8 cellular contexts compared by ENCODE assay signal in the genomic region with DNA sequence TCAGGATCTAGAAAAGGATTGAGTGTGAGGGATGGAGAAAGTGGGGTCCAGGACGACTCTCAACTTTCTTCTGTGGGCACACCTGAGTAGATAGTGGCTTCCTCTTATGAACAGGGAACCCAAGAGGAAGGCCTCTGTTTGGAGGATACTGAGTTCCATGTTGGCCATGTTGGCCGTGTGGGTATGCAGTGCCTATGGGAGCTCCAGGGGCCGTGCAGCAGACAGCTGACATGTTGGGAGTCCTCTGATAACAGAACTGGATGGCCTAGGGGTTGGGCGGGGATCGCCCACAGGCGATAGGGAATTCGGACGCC. TPM values are rescaled to one million over a fixed set of nuclear protein-coding genes. Genes with fewer than 3 reads are reported as not detected.
DNase-seq lines count a peak whose midpoint lies in the region; ATAC-seq and TF ChIP-seq lines count a peak whose summit lies in the region.

No MANE protein-coding gene starts in this region.

- H3K9me3 Mint-ChIP-seq in Calu3 (ENCODE audit: low read depth, unreplicated experiment) (no peaks in the 10 kb centered on the region), type B pancreatic cell (no peaks in the 10 kb centered on the region)

- peak overlapping the region; percentile 63 to 78 (median 73) for H3K4me3 ChIP-seq in right lobe of liver

- CTCF ChIA-PET in Calu3 (lab: Charles Lee): interaction anchor here (0.6 kb wide), 1 partner anchor 10 kb away, joined by 10 read pairs; no protein-coding TSS in a partner anchor

- peaks cover 0 to 14% (median 6%) of the 10 kb centered on the region in 4 donors for H3K36me3 ChIP-seq in right lobe of liver

- no peaks in the 10 kb centered on the region for H3K27me3 ChIP-seq in right lobe of liver

- DNase-seq in Calu3 (no peak), right lobe of liver (no peak), type B pancreatic cell (ENCODE audit: extremely low spot score, unreplicated experiment) (no peak), glomerular visceral epithelial cell (ENCODE audit: extremely low spot score) (no peak), SKM-1 (lab: John Stamatoyannopoulos, UW; ENCODE audit: unreplicated experiment) (no peak)

- H3K27ac Mint-ChIP-seq in Calu3 (ENCODE audit: unreplicated experiment) (peak overlapping the region; percentile 28), type B pancreatic cell (peak overlapping the region; percentile 94)

- no peaks in the 10 kb centered on the region for H3K9me3 ChIP-seq in right lobe of liver

- no peaks in the 10 kb centered on the region for H3K27me3 Mint-ChIP-seq in Calu3 (ENCODE audit: unreplicated experiment)
- no peaks in the 10 kb centered on the region for H3K27me3 Mint-ChIP-seq in type B pancreatic cell

- H3K27ac ChIP-seq in adipose tissue (ENCODE audit: low read depth, low read length) (peak overlapping the region; percentile 85), right lobe of liver (peak overlapping the region; percentile 82 to 90 (median 82))

- H3K36me3 Mint-ChIP-seq in Calu3 (ENCODE audit: insufficient read depth, unreplicated experiment) (peaks cover 57% of the 10 kb centered on the region), type B pancreatic cell (peaks cover 12% of the 10 kb centered on the region)

- BruUV-seq in Calu3 (replicated peaks; lab: Mats Ljungman, UMichigan): TSS peak; percentile 88

- no peak for TF ChIP-seq CTCF in Calu3 (IDR thresholded peaks at IDR 0.05; ENCODE audit: unreplicated experiment)
- TF ChIP-seq CTCF in right lobe of liver (IDR thresholded peaks at IDR 0.05): no peak
- TF ChIP-seq CTCF in type B pancreatic cell (conservative IDR thresholded peaks at IDR 0.05): no peak

- H3K4me1 ChIP-seq in right lobe of liver: peaks cover 0 to 17% (median 4%) of the 10 kb centered on the region in 4 donors

- peaks cover 9% of the 10 kb centered on the region for H3K4me1 Mint-ChIP-seq in Calu3 (ENCODE audit: low read depth, unreplicated experiment)
- H3K4me1 Mint-ChIP-seq in type B pancreatic cell (ENCODE audit: unreplicated experiment): peaks cover 23% of the 10 kb centered on the region

- H3K4me3 Mint-ChIP-seq in Calu3 (ENCODE audit: low read depth, unreplicated experiment) (peak overlapping the region; percentile 78), type B pancreatic cell (peak overlapping the region; percentile 93)

- ATAC-seq in HG02884 (IDR thresholded peaks at IDR 0.05; ENCODE audit: unreplicated experiment): peak; percentile 7
- ATAC-seq in right lobe of liver: no peak
- no peak for ATAC-seq in HG03280 (IDR thresholded peaks at IDR 0.05; ENCODE audit: unreplicated experiment)

- WGBS in adipose tissue, 3 donors: 12 to 18% (median 17%) methylated on average over 8 of the region's 8 CpGs
- 31% methylated on average over 3 of the region's 8 CpGs for WGBS in right lobe of liver (ENCODE audit: insufficient coverage, low coverage, low lambda C conversion rate, missing lambda C conversion rate)

- TF ChIP-seq POLR2A in right lobe of liver (IDR thresholded peaks at IDR 0.05): no peak

- intact Hi-C loops in Calu3 (cut with micrococcal nuclease; ENCODE audit: unreplicated experiment) (no loop called here), right lobe of liver (cut with DNase I) (no loop called here)

RNA-seq across cellular contexts. Expression of a gene that starts 43.0 kb away (rescaled TPM):
- total RNA-seq in Calu3 (2022) (10.9 and 13.3 TPM in 2 replicates), right lobe of liver (10 to 100 TPM; 15.8 to 31.0 (median 24.5) TPM), type B pancreatic cell (ENCODE audit: low replicate concordance) (6.6 and 9.1 TPM in 2 replicates)
- polyA plus RNA-seq in adipose tissue: 10 to 100 TPM in 2 of 3 donors, 1 to 10 TPM in 1; 9.0 to 24.6 (median 13.3) TPM

RNA-seq across cellular contexts. Expression of a gene that starts 43.2 kb away (rescaled TPM):
- total RNA-seq in Calu3 (2022): 4.7 and 5.8 TPM in 2 replicates
- 1 to 10 TPM in 2 of 3 donors, under 1 TPM in 1; 0.56 to 5.1 (median 4.4) TPM for polyA plus RNA-seq in adipose tissue
- 10 to 100 TPM in 2 of 6 experiments, 1 to 10 TPM in 4; 2.7 to 18.4 (median 5.2) TPM for total RNA-seq in right lobe of liver
- 5.5 and 11.6 TPM in 2 replicates for total RNA-seq in type B pancreatic cell (ENCODE audit: low replicate concordance)
